In the genomic region with DNA sequence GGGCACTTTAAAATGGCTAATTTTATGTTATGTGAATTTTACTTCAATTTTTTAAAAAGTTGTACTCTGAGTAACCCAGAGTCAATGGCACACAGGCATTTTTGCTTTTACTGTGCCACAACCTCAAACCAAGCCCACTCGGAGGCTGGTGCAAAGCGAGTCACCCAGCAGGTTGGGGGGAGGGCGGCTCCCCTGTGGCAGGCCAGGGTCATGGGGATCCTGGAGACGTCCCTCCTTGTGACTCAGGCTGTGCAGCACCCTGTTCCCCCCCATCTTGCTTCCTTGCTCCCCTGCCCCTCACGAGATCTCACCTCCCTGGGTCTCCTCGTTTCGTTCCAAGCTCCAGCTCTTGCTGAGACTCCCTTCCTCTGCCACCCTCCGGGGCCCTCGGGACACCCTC, we compare ENCODE assay signal across 16 cellular contexts. TPM values are rescaled to one million over a fixed set of nuclear protein-coding genes. Genes with fewer than 3 reads are reported as not detected.
A peak's percentile ranks its signal among the peaks of the same experiment; 100 is the strongest.
DNase-seq lines count a peak whose midpoint lies in the region; ATAC-seq and TF ChIP-seq lines count a peak whose summit lies in the region.
"Had no signal": no experiment of that assay in that cellular context is flagged by ENCODE, and none has a peak within 500 bp of the region (broad histone marks: within the 10 kb centered on the region; RNA-seq: fewer than 3 reads in every experiment).

No MANE protein-coding gene starts in this region.

- H3K9me2 ChIP-seq in GM23338 (ENCODE audit: insufficient read depth): no peaks in the 10 kb centered on the region

- no TSS peak for BruUV-seq in A673 (replicated peaks; lab: Mats Ljungman, UMichigan)

- H3K27ac Mint-ChIP-seq in activated naive CD4-positive, alpha-beta T cell treated with anti-CD3 and anti-CD28 coated beads, Interleukin-2, amount 50 U/mL, for 72 hours: no peak overlapping the region
- no peak overlapping the region for H3K27ac Mint-ChIP-seq in activated naive CD4-positive, alpha-beta T cell treated with anti-CD3 and anti-CD28 coated beads for 36 hours
- 0 out of 2 replicates have a peak overlapping the region, but pooled peaks have one; percentile 28 for H3K27ac Mint-ChIP-seq in GM23338
- no peak overlapping the region for H3K27ac Mint-ChIP-seq in activated T-helper 17 cell treated with anti-CD3 and anti-CD28 coated beads, Interleukin-2, amount 50 U/mL, for 72 hours
- H3K27ac Mint-ChIP-seq in stimulated activated effector memory CD8-positive, alpha-beta T cell treated with anti-CD3 and anti-CD28 coated beads, Interleukin-12 subunit alpha, Interleukin-12 subunit beta, amount 100 ng/mL, for 72 hours: no peak overlapping the region
- H3K27ac Mint-ChIP-seq: CD8-positive, alpha-beta memory T cell had no signal

- H2AFZ ChIP-seq in GM23338: no peak overlapping the region

- intact Hi-C loops in activated naive CD4-positive, alpha-beta T cell treated with anti-CD3 and anti-CD28 coated beads for 36 hours (cut with micrococcal nuclease): no loop called here
- intact Hi-C loops in A673 (cut with micrococcal nuclease; ENCODE audit: unreplicated experiment): no loop called here

- ATAC-seq in activated naive CD4-positive, alpha-beta T cell treated with anti-CD3 and anti-CD28 coated beads, Interleukin-2, amount 50 U/mL, for 72 hours: peak; percentile 24 to 26
- ATAC-seq in GM23338: peak; percentile 43; the same call in 2 of the 3 replicates
- ATAC-seq in activated T-helper 17 cell treated with anti-CD3 and anti-CD28 coated beads, Interleukin-2, amount 50 U/mL, for 72 hours (replicated peaks): peak; percentile 31
- ATAC-seq in stimulated activated effector memory CD8-positive, alpha-beta T cell treated with anti-CD3 and anti-CD28 coated beads, Interleukin-12 subunit alpha, Interleukin-12 subunit beta, amount 100 ng/mL, for 72 hours: peak; percentile 51
- ATAC-seq in HG03135 (IDR thresholded peaks at IDR 0.05; ENCODE audit: unreplicated experiment): no peak

- H4K20me1 ChIP-seq in GM23338 (replicated peaks; ENCODE audit: insufficient read depth): no peaks in the 10 kb centered on the region

- POLR2A ChIA-PET in A673 (lab: Charles Lee; ENCODE audit: low non-redundant PET): no interaction called here

- H3K79me2 ChIP-seq in GM23338 (replicated peaks; ENCODE audit: insufficient read depth): no peaks in the 10 kb centered on the region

- no peaks in the 10 kb centered on the region for H3K36me3 Mint-ChIP-seq in activated naive CD4-positive, alpha-beta T cell treated with anti-CD3 and anti-CD28 coated beads, Interleukin-2, amount 50 U/mL, for 72 hours
- H3K36me3 Mint-ChIP-seq in activated naive CD4-positive, alpha-beta T cell treated with anti-CD3 and anti-CD28 coated beads for 36 hours (ENCODE audit: low read depth): no peaks in the 10 kb centered on the region
- H3K36me3 Mint-ChIP-seq in GM23338 (ENCODE audit: low read depth): no peaks in the 10 kb centered on the region; the same call in 2 of the 3 replicates
- H3K36me3 Mint-ChIP-seq in activated T-helper 17 cell treated with anti-CD3 and anti-CD28 coated beads, Interleukin-2, amount 50 U/mL, for 72 hours (ENCODE audit: low read depth): no peaks in the 10 kb centered on the region
- H3K36me3 Mint-ChIP-seq in stimulated activated effector memory CD8-positive, alpha-beta T cell treated with anti-CD3 and anti-CD28 coated beads, Interleukin-12 subunit alpha, Interleukin-12 subunit beta, amount 100 ng/mL, for 72 hours: no peaks in the 10 kb centered on the region
- H3K36me3 Mint-ChIP-seq: CD8-positive, alpha-beta memory T cell had no signal

- no peak overlapping the region for H3K4me3 Mint-ChIP-seq in activated naive CD4-positive, alpha-beta T cell treated with anti-CD3 and anti-CD28 coated beads for 36 hours
- H3K4me3 Mint-ChIP-seq in GM23338: no peak overlapping the region
- H3K4me3 Mint-ChIP-seq in activated T-helper 17 cell treated with anti-CD3 and anti-CD28 coated beads, Interleukin-2, amount 50 U/mL, for 72 hours: no peak overlapping the region
- no peak overlapping the region for H3K4me3 Mint-ChIP-seq in stimulated activated effector memory CD8-positive, alpha-beta T cell treated with anti-CD3 and anti-CD28 coated beads, Interleukin-12 subunit alpha, Interleukin-12 subunit beta, amount 100 ng/mL, for 72 hours
- H3K4me3 Mint-ChIP-seq: CD8-positive, alpha-beta memory T cell had no signal

- H3K27me3 ChIP-seq in GM23338 (ENCODE audit: insufficient read depth): no peaks in the 10 kb centered on the region
- peaks cover 22% of the 10 kb centered on the region for H3K27me3 ChIP-seq in A673 (replicated peaks; ENCODE audit: insufficient read depth, low read depth, low read length, poor library complexity)
- H3K27me3 ChIP-seq: SJCRH30 had no signal

- TF ChIP-seq CTCF in GM23338 (conservative IDR thresholded peaks at IDR 0.05; ENCODE audit: low read depth in 2 of 2): no peak
- TF ChIP-seq CTCF in A673 (conservative IDR thresholded peaks at IDR 0.05; ENCODE audit: low read depth, low read length): no peak

- no peaks in the 10 kb centered on the region; the same call in 1 of the 2 replicates for H3K4me1 ChIP-seq in GM23338 (ENCODE audit: insufficient read depth)
- no peaks in the 10 kb centered on the region for H3K4me1 ChIP-seq in A673 (ENCODE audit: insufficient read depth, low read length, poor library complexity, severe bottlenecking)

- H3K27me3 Mint-ChIP-seq in activated naive CD4-positive, alpha-beta T cell treated with anti-CD3 and anti-CD28 coated beads for 36 hours (ENCODE audit: low read depth): no peaks in the 10 kb centered on the region
- H3K27me3 Mint-ChIP-seq in GM23338 (ENCODE audit: insufficient read depth, low read depth, poor library complexity): peaks cover 8% of the 10 kb centered on the region
- peaks cover 7% of the 10 kb centered on the region for H3K27me3 Mint-ChIP-seq in activated T-helper 17 cell treated with anti-CD3 and anti-CD28 coated beads, Interleukin-2, amount 50 U/mL, for 72 hours

- DNase-seq in activated naive CD4-positive, alpha-beta T cell treated with anti-CD3 and anti-CD28 coated beads, Interleukin-2, amount 50 U/mL, for 72 hours (ENCODE audit: low spot score in 2 of 2): no peak
- DNase-seq in activated naive CD4-positive, alpha-beta T cell treated with anti-CD3 and anti-CD28 coated beads for 36 hours: no peak
- DNase-seq in GM23338 (ENCODE audit: low spot score) (no peak), A673 (ENCODE audit: low spot score) (no peak)
- no peak for DNase-seq in stimulated activated effector memory CD8-positive, alpha-beta T cell treated with anti-CD3 and anti-CD28 coated beads, Interleukin-12 subunit alpha, Interleukin-12 subunit beta, amount 100 ng/mL, for 72 hours (ENCODE audit: low spot score in 2 of 2)
- DNase-seq: CD8-positive, alpha-beta memory T cell; DND-41; KBM-7; NCI-H1417 treated with DMSO at 0.1 percent for 48 hours; NCI-H1930; NCI-H2171 treated with DMSO at 0.1 percent for 48 hours; NCI-H774; SJCRH30 had no signal

- no peaks in the 10 kb centered on the region for H3K9me3 ChIP-seq in A673 (ENCODE audit: low read depth, low read length, poor library complexity, severe bottlenecking)
- H3K9me3 ChIP-seq: SJCRH30 had no signal

- H3K4me1 Mint-ChIP-seq in activated naive CD4-positive, alpha-beta T cell treated with anti-CD3 and anti-CD28 coated beads for 36 hours (ENCODE audit: low read depth): peaks cover 7% of the 10 kb centered on the region
- H3K4me1 Mint-ChIP-seq in GM23338: peaks cover 15% of the 10 kb centered on the region
- no peaks in the 10 kb centered on the region for H3K4me1 Mint-ChIP-seq in activated T-helper 17 cell treated with anti-CD3 and anti-CD28 coated beads, Interleukin-2, amount 50 U/mL, for 72 hours
- H3K4me1 Mint-ChIP-seq in stimulated activated effector memory CD8-positive, alpha-beta T cell treated with anti-CD3 and anti-CD28 coated beads, Interleukin-12 subunit alpha, Interleukin-12 subunit beta, amount 100 ng/mL, for 72 hours: no peaks in the 10 kb centered on the region
- H3K4me1 Mint-ChIP-seq: CD8-positive, alpha-beta memory T cell had no signal

- H3K4me3 ChIP-seq in GM23338 (no peak overlapping the region), A673 (ENCODE audit: low read depth, low read length, poor library complexity, severe bottlenecking) (no peak overlapping the region)
- H3K4me3 ChIP-seq: SJCRH30 had no signal

- no peak overlapping the region for H3K4me2 ChIP-seq in GM23338

- CTCF ChIA-PET in activated naive CD4-positive, alpha-beta T cell treated with anti-CD3 and anti-CD28 coated beads for 36 hours (lab: Charles Lee): no interaction called here
- CTCF ChIA-PET in A673 (lab: Charles Lee): no interaction called here

- no peaks in the 10 kb centered on the region for H3F3A ChIP-seq in GM23338 (replicated peaks; ENCODE audit: low read depth)

- H3K36me3 ChIP-seq in GM23338 (ENCODE audit: insufficient read depth): no peaks in the 10 kb centered on the region
- H3K36me3 ChIP-seq in A673 (ENCODE audit: insufficient read depth, low read length, poor library complexity, severe bottlenecking): no peaks in the 10 kb centered on the region
- H3K36me3 ChIP-seq: SJCRH30 had no signal

- H3K27ac ChIP-seq in GM23338 (ENCODE audit: low read depth): no peak overlapping the region
- H3K27ac ChIP-seq in A673 (ENCODE audit: low read depth, low read length, poor library complexity, severe bottlenecking): no peak overlapping the region
- H3K27ac ChIP-seq: SJCRH30 had no signal

- no peaks in the 10 kb centered on the region for H3K9me3 Mint-ChIP-seq in activated naive CD4-positive, alpha-beta T cell treated with anti-CD3 and anti-CD28 coated beads, Interleukin-2, amount 50 U/mL, for 72 hours
- no peaks in the 10 kb centered on the region for H3K9me3 Mint-ChIP-seq in activated naive CD4-positive, alpha-beta T cell treated with anti-CD3 and anti-CD28 coated beads for 36 hours
- H3K9me3 Mint-ChIP-seq in GM23338: no peaks in the 10 kb centered on the region
- H3K9me3 Mint-ChIP-seq in activated T-helper 17 cell treated with anti-CD3 and anti-CD28 coated beads, Interleukin-2, amount 50 U/mL, for 72 hours: no peaks in the 10 kb centered on the region
- H3K9me3 Mint-ChIP-seq in stimulated activated effector memory CD8-positive, alpha-beta T cell treated with anti-CD3 and anti-CD28 coated beads, Interleukin-12 subunit alpha, Interleukin-12 subunit beta, amount 100 ng/mL, for 72 hours: no peaks in the 10 kb centered on the region
- H3K9me3 Mint-ChIP-seq: CD8-positive, alpha-beta memory T cell had no signal

TF ChIP-seq in GM23338, 12 proteins besides CTCF, POLR2A, EP300 and RAD21 (continues in another document):
- TF ChIP-seq POLR2AphosphoS5 (IDR thresholded peaks at IDR 0.05; ENCODE audit: low read depth) (no peak), EZH2 (IDR thresholded peaks at IDR 0.05; ENCODE audit: low read depth, unreplicated experiment) (no peak)

RNA-seq across cellular contexts. Expression of a gene that starts 58.6 kb away (rescaled TPM):
- total RNA-seq in activated naive CD4-positive, alpha-beta T cell treated with anti-CD3 and anti-CD28 coated beads, Interleukin-2, amount 50 U/mL, for 72 hours: 1 to 10 TPM; 2.4 to 7.8 TPM
- 1 to 10 TPM; 4.6 to 4.8 TPM for total RNA-seq in activated naive CD4-positive, alpha-beta T cell treated with anti-CD3 and anti-CD28 coated beads for 36 hours
- total RNA-seq in GM23338 (2014; rRNA removed; shearing (Covaris generic)): 7.8 and 12.3 TPM in 2 replicates
- 8.5 and 8.7 TPM in 2 replicates for polyA plus RNA-seq in GM23338 (2016; fragmentation: Nextera tagmentation; extraction: Ambion mirVana)
- 1 to 10 TPM; 5.2 to 6.1 TPM for total RNA-seq in activated T-helper 17 cell treated with anti-CD3 and anti-CD28 coated beads, Interleukin-2, amount 50 U/mL, for 72 hours
- not detected in 2 replicates for total RNA-seq in A673 (2021)
- total RNA-seq: NCI-H460, SJCRH30 had no signal
